ENCODE assay signal across 16 cellular contexts in the genomic region with DNA sequence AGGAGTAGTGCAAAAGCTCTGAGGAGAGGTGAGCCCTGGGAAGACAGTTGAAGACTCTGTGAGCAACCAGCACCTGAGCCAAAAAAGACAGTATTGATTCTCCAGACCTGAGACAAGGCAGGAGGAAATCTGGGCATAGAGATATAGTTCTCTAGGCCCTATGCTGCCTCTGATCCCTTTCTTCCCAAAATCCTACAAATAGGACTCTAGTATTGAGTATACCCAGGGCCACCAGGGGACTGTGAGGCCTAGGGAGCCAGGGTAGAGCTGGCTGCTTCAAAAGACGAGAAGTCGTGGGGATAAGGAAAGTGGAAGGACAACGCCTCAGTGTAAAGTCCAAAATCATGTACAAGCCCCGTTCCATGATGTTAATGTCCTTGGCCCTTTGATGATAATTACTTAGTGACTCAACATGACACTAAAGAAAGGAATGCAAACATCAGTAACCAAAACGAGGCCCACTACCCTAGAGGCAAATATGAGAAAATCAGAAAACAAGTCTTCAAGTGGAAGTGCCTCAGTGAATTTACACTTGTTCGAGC.
DNase-seq lines count a peak whose midpoint lies in the region; ATAC-seq and TF ChIP-seq lines count a peak whose summit lies in the region.
"Had no signal": no experiment of that assay in that cellular context is flagged by ENCODE, and none has a peak within 500 bp of the region (broad histone marks: within the 10 kb centered on the region; RNA-seq: fewer than 3 reads in every experiment).

No MANE protein-coding gene starts in this region.

- no peak overlapping the region for H4K12ac ChIP-seq in trophoblast cell (ENCODE audit: low read depth, low read length)

- no peak overlapping the region for H2AK5ac ChIP-seq in trophoblast cell (ENCODE audit: low read length)

- no peaks in the 10 kb centered on the region for H3K9me2 ChIP-seq in PC-9 (ENCODE audit: insufficient read depth)

- H3K4me3 ChIP-seq in PC-9: no peak overlapping the region
- H3K4me3 ChIP-seq in epithelial cell of esophagus (ENCODE audit: low read length): no peak overlapping the region
- H3K4me3 ChIP-seq in trophoblast cell (ENCODE audit: low read depth, low read length): no peak overlapping the region
- H3K4me3 ChIP-seq: cardiac muscle cell, HAP-1, heart left ventricle, left ventricle myocardium inferior, right lobe of liver had no signal

- intact Hi-C loops in PC-9 (cut with micrococcal nuclease; ENCODE audit: unreplicated experiment): no loop called here

- no peak overlapping the region for H2BK12ac ChIP-seq in trophoblast cell (ENCODE audit: low read length)

- H3F3A ChIP-seq in PC-9 (ENCODE audit: insufficient read depth, low read depth): no peaks in the 10 kb centered on the region

- no peaks in the 10 kb centered on the region; the same call in 1 of the 2 replicates for H4K20me1 ChIP-seq in PC-9 (ENCODE audit: insufficient read depth)

- no peak overlapping the region for H2BK120ac ChIP-seq in trophoblast cell (ENCODE audit: insufficient read depth, low read length, poor library complexity)

- H3K9ac ChIP-seq in trophoblast cell (ENCODE audit: low read length): no peak overlapping the region

- POLR2A ChIA-PET in PC-9 (lab: Charles Lee; ENCODE audit: unreplicated experiment): no interaction called here

- no peak overlapping the region for H3K14ac ChIP-seq in trophoblast cell (ENCODE audit: low read length)

- peak overlapping the region; percentile 23; the same call in 1 of the 2 replicates for H3K4me2 ChIP-seq in PC-9
- H3K4me2 ChIP-seq in trophoblast cell (ENCODE audit: low read length): no peak overlapping the region

- H2AFZ ChIP-seq in PC-9 (no peak overlapping the region), trophoblast cell (ENCODE audit: insufficient read depth, low read length, poor library complexity) (no peak overlapping the region)

- WGBS in trophoblast cell (ENCODE audit: extremely low coverage, insufficient coverage, insufficient read length): no CpG with 5 or more reads among the region's 6 CpGs

- H3K4ac ChIP-seq in trophoblast cell (ENCODE audit: low read depth, low read length): no peak overlapping the region

- H3K36me3 ChIP-seq in PC-9 (ENCODE audit: low read depth) (no peaks in the 10 kb centered on the region), trophoblast cell (ENCODE audit: control insufficient read depth in 1 of 2, insufficient read depth in 2 of 2, low read length in 2 of 2) (no peaks in the 10 kb centered on the region)
- H3K36me3 ChIP-seq: cardiac muscle cell, HAP-1, heart left ventricle, left ventricle myocardium inferior, right lobe of liver had no signal

- H4K91ac ChIP-seq in trophoblast cell (ENCODE audit: low read depth, low read length): no peak overlapping the region

- TF ChIP-seq CTCF in PC-9 (conservative IDR thresholded peaks at IDR 0.05): no peak
- TF ChIP-seq CTCF in epithelial cell of esophagus (IDR thresholded peaks at IDR 0.05; ENCODE audit: insufficient read depth, low read depth, low read length, missing control alignments): no peak

- DNase-seq in Daoy (ENCODE audit: low read depth) (peak; percentile 73), PC-9 (peak in 1 of 2 experiments; percentile 52), epithelial cell of esophagus (ENCODE audit: low read depth) (peak; percentile 64), trophoblast cell (peak; percentile 51 to 85), left lobe of liver (ENCODE audit: low spot score) (no peak)
- DNase-seq: activated B cell treated with CpG ODN at 0.5 μM for 24 hours; CD8-positive, alpha-beta T cell; heart left ventricle; left ventricle myocardium inferior; right lobe of liver; stimulated activated naive CD4-positive, alpha-beta T cell had no signal

- no peaks in the 10 kb centered on the region for H3K9me3 ChIP-seq in PC-9 (ENCODE audit: insufficient read depth, low read depth)
- no peaks in the 10 kb centered on the region for H3K9me3 ChIP-seq in trophoblast cell (ENCODE audit: insufficient read depth, low read depth, low read length)
- H3K9me3 ChIP-seq: HAP-1, heart left ventricle, left ventricle myocardium inferior, right lobe of liver had no signal

- ATAC-seq in GM21447 (IDR thresholded peaks at IDR 0.05; ENCODE audit: unreplicated experiment) (no peak), left lobe of liver (no peak), HG02973 (IDR thresholded peaks at IDR 0.05; ENCODE audit: unreplicated experiment) (no peak), GM21576 (IDR thresholded peaks at IDR 0.05; ENCODE audit: unreplicated experiment) (no peak)
- ATAC-seq: CD8-positive, alpha-beta T cell; heart left ventricle had no signal

- H4K8ac ChIP-seq in trophoblast cell (ENCODE audit: low read depth, low read length): no peak overlapping the region

- CTCF ChIA-PET in PC-9 (lab: Charles Lee): no interaction called here

- H3K18ac ChIP-seq in trophoblast cell (ENCODE audit: low read length): no peak overlapping the region

- H3K27ac ChIP-seq in PC-9: no peak overlapping the region
- H3K27ac ChIP-seq in trophoblast cell (ENCODE audit: low read depth, low read length): no peak overlapping the region
- H3K27ac ChIP-seq: cardiac muscle cell, heart left ventricle, left ventricle myocardium inferior, right lobe of liver had no signal

- H3K79me2 ChIP-seq in PC-9 (ENCODE audit: low read depth) (no peaks in the 10 kb centered on the region), trophoblast cell (ENCODE audit: control insufficient read depth, insufficient read depth, low read length, poor library complexity) (no peaks in the 10 kb centered on the region)

- no peaks in the 10 kb centered on the region for H3K79me1 ChIP-seq in trophoblast cell (ENCODE audit: low read length)

- H3K23ac ChIP-seq in trophoblast cell (ENCODE audit: low read length): no peak overlapping the region

- peaks cover 28% of the 10 kb centered on the region; the same call in 1 of the 2 replicates for H3K27me3 ChIP-seq in PC-9 (ENCODE audit: insufficient read depth, low read depth)
- H3K27me3 ChIP-seq in trophoblast cell (ENCODE audit: insufficient read depth, low read length): no peaks in the 10 kb centered on the region
- H3K27me3 ChIP-seq: cardiac muscle cell, heart left ventricle, right lobe of liver had no signal

- H2BK5ac ChIP-seq in trophoblast cell (ENCODE audit: low read depth, low read length, poor library complexity): no peak overlapping the region

- BruUV-seq in PC-9 (replicated peaks; lab: Mats Ljungman, UMichigan): no TSS peak

- H3K4me1 ChIP-seq in PC-9 (replicated peaks; ENCODE audit: insufficient read depth) (peaks cover 5% of the 10 kb centered on the region; the same call in 1 of the 2 replicates), trophoblast cell (ENCODE audit: control insufficient read depth in 1 of 2, insufficient read depth in 2 of 2, low read length in 2 of 2) (no peaks in the 10 kb centered on the region)
- H3K4me1 ChIP-seq: HAP-1, heart left ventricle, left ventricle myocardium inferior, right lobe of liver had no signal
